Comparison of ENCODE assay signal across 8 cellular contexts in the genomic region with DNA sequence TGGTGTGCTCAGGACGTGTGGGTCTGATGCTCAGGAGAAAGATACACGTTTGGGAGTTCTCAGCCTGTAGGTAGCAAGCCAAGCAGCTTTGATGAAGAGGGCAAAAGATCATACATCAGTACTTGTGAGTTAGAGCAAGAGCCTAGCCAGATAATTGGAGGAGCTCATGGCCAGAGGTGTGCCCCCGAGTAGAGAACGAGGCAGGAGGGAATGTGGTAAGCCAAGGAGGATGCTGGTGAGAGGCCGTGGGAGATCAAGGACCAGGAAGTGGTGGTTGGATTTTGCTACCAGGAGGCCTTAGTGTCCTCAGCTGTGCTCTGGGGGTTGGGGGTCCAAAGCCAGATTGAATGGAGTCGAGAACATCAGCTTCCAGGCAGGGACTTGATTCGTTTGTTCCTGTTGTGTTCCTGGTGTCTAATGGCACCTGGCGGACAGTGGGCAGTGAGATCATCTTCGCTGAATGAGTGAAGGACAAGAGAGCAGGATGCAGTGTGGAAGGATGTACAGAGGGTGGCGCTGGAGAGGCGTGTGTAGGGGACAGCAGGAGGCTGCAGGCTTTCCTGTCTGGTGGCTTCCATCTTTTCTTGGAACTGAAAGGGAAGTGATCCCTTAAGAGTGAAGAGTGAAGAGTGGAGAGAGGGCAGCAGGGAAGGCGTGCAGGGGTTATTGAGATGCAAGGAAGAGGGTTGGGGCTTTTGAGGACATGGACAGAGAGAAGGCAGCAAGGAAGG. TPM values are rescaled to one million over a fixed set of nuclear protein-coding genes. Genes with fewer than 3 reads are reported as not detected.
A peak's percentile ranks its signal among the peaks of the same experiment; 100 is the strongest.
DNase-seq lines count a peak whose midpoint lies in the region; ATAC-seq and TF ChIP-seq lines count a peak whose summit lies in the region.

No MANE protein-coding gene starts in this region.

- peak; percentile 83 for ATAC-seq in activated CD4-positive, alpha-beta T cell treated with anti-CD3 and anti-CD28 coated beads for 36 hours
- peak; percentile 52 for ATAC-seq in activated CD8-positive, alpha-beta T cell treated with anti-CD3 and anti-CD28 coated beads, Interleukin-2, amount 10 ng/mL, durations not matched to agents 7 days and 5 days
- ATAC-seq in stimulated activated naive B cell treated with anti-CD40 and anti-IgM and Interleukin-4, amounts not matched to agents 10 μg/mL and 1 μg/mL and 100 μg/mL, for 72 hours (replicated peaks), result peak; percentile 50 to 63
- ATAC-seq in HG02852 (IDR thresholded peaks at IDR 0.05; ENCODE audit: unreplicated experiment), result no peak

- no peaks in the 10 kb centered on the region for H3K27me3 ChIP-seq in left ventricle myocardium inferior (ENCODE audit: low read depth)

- DNase-seq in activated CD4-positive, alpha-beta T cell treated with anti-CD3 and anti-CD28 coated beads for 36 hours, result peak; percentile 76
- no peak for DNase-seq in activated CD4-positive, alpha-beta T cell treated with anti-CD3 and anti-CD28 coated beads for 4 hours
- peak; percentile 58 for DNase-seq in NAMALWA (ENCODE audit: low spot score)
- DNase-seq in activated CD8-positive, alpha-beta T cell treated with anti-CD3 and anti-CD28 coated beads, Interleukin-2, amount 10 ng/mL, durations not matched to agents 7 days and 5 days, result peak; percentile 63
- DNase-seq in left ventricle myocardium inferior, result no peak
- no peak for DNase-seq in stimulated activated naive B cell treated with anti-CD40 and anti-IgM and Interleukin-4, amounts not matched to agents 10 μg/mL and 1 μg/mL and 100 μg/mL, for 72 hours
- DNase-seq in NCI-H524 treated with DMSO at 0.1 percent for 48 hours (lab: John Stamatoyannopoulos, UW), result no peak

- H3K4me3 Mint-ChIP-seq in activated CD4-positive, alpha-beta T cell treated with anti-CD3 and anti-CD28 coated beads for 36 hours, result no peak overlapping the region
- H3K4me3 Mint-ChIP-seq in activated CD8-positive, alpha-beta T cell treated with anti-CD3 and anti-CD28 coated beads, Interleukin-2, amount 10 ng/mL, durations not matched to agents 7 days and 5 days, result no peak overlapping the region
- H3K4me3 Mint-ChIP-seq in stimulated activated naive B cell treated with anti-CD40 and anti-IgM and Interleukin-4, amounts not matched to agents 10 μg/mL and 1 μg/mL and 100 μg/mL, for 72 hours, result no peak overlapping the region

- no peaks in the 10 kb centered on the region for H3K9me3 Mint-ChIP-seq in activated CD4-positive, alpha-beta T cell treated with anti-CD3 and anti-CD28 coated beads for 36 hours (ENCODE audit: low read depth)
- no peaks in the 10 kb centered on the region for H3K9me3 Mint-ChIP-seq in activated CD8-positive, alpha-beta T cell treated with anti-CD3 and anti-CD28 coated beads, Interleukin-2, amount 10 ng/mL, durations not matched to agents 7 days and 5 days (ENCODE audit: insufficient read depth)
- H3K9me3 Mint-ChIP-seq in stimulated activated naive B cell treated with anti-CD40 and anti-IgM and Interleukin-4, amounts not matched to agents 10 μg/mL and 1 μg/mL and 100 μg/mL, for 72 hours, result no peaks in the 10 kb centered on the region

- peaks cover 18% of the 10 kb centered on the region for H3K36me3 Mint-ChIP-seq in activated CD4-positive, alpha-beta T cell treated with anti-CD3 and anti-CD28 coated beads for 36 hours (ENCODE audit: low read depth)
- peaks cover 15% of the 10 kb centered on the region for H3K36me3 Mint-ChIP-seq in activated CD8-positive, alpha-beta T cell treated with anti-CD3 and anti-CD28 coated beads, Interleukin-2, amount 10 ng/mL, durations not matched to agents 7 days and 5 days (ENCODE audit: low read depth)
- peaks cover 28 to 42% of the 10 kb centered on the region in 2 donors for H3K36me3 Mint-ChIP-seq in stimulated activated naive B cell treated with anti-CD40 and anti-IgM and Interleukin-4, amounts not matched to agents 10 μg/mL and 1 μg/mL and 100 μg/mL, for 72 hours

- no peaks in the 10 kb centered on the region for H3K9me3 ChIP-seq in left ventricle myocardium inferior (replicated peaks)

- H3K27ac ChIP-seq in left ventricle myocardium inferior (replicated peaks), result no peak overlapping the region

- H3K36me3 ChIP-seq in left ventricle myocardium inferior, result peaks cover 37% of the 10 kb centered on the region

- peak overlapping the region; percentile 29 for H3K27ac Mint-ChIP-seq in activated CD4-positive, alpha-beta T cell treated with anti-CD3 and anti-CD28 coated beads for 36 hours
- H3K27ac Mint-ChIP-seq in activated CD8-positive, alpha-beta T cell treated with anti-CD3 and anti-CD28 coated beads, Interleukin-2, amount 10 ng/mL, durations not matched to agents 7 days and 5 days, result peak overlapping the region; percentile 15
- peak overlapping the region; percentile 2 for H3K27ac Mint-ChIP-seq in stimulated activated naive B cell treated with anti-CD40 and anti-IgM and Interleukin-4, amounts not matched to agents 10 μg/mL and 1 μg/mL and 100 μg/mL, for 72 hours

- CTCF ChIA-PET in activated CD4-positive, alpha-beta T cell treated with anti-CD3 and anti-CD28 coated beads for 36 hours (lab: Charles Lee), result interaction anchor here (0.6 to 3.1 kb wide), 12 partner anchors 8 to 222 kb away, joined by 3 to 11 read pairs (median 3); partner anchors contain the start of gene HSD3B7
- CTCF ChIA-PET in activated CD8-positive, alpha-beta T cell treated with anti-CD3 and anti-CD28 coated beads, Interleukin-2, amount 10 ng/mL, durations not matched to agents 7 days and 5 days (lab: Charles Lee), result interaction anchor here (0.6 to 3.3 kb wide), 13 partner anchors 8 to 934 kb away, joined by 3 to 18 read pairs (median 4); partner anchors contain the start of gene FBXL19

- intact Hi-C loops in activated CD4-positive, alpha-beta T cell treated with anti-CD3 and anti-CD28 coated beads for 36 hours (cut with DNase I, micrococcal nuclease), result no loop called here
- intact Hi-C loops in left ventricle myocardium inferior (cut with micrococcal nuclease), result no loop called here

- H3K27me3 Mint-ChIP-seq in activated CD4-positive, alpha-beta T cell treated with anti-CD3 and anti-CD28 coated beads for 36 hours, result no peaks in the 10 kb centered on the region
- no peaks in the 10 kb centered on the region for H3K27me3 Mint-ChIP-seq in activated CD8-positive, alpha-beta T cell treated with anti-CD3 and anti-CD28 coated beads, Interleukin-2, amount 10 ng/mL, durations not matched to agents 7 days and 5 days (ENCODE audit: low read depth)
- H3K27me3 Mint-ChIP-seq in stimulated activated naive B cell treated with anti-CD40 and anti-IgM and Interleukin-4, amounts not matched to agents 10 μg/mL and 1 μg/mL and 100 μg/mL, for 72 hours, result no peaks in the 10 kb centered on the region

- POLR2A ChIA-PET in activated CD4-positive, alpha-beta T cell treated with anti-CD3 and anti-CD28 coated beads for 36 hours (lab: Charles Lee), result interaction anchor here (0.6 kb wide), 1 partner anchor 29 kb away, joined by 3 read pairs; no protein-coding TSS in a partner anchor
- POLR2A ChIA-PET in activated CD8-positive, alpha-beta T cell treated with anti-CD3 and anti-CD28 coated beads, Interleukin-2, amount 10 ng/mL, durations not matched to agents 7 days and 5 days (lab: Charles Lee), result interaction anchor here (1.2 to 1.7 kb wide), 2 partner anchors 15 to 90 kb away, joined by 5 read pairs; no protein-coding TSS in a partner anchor

- peaks cover 12% of the 10 kb centered on the region for H3K4me1 Mint-ChIP-seq in activated CD4-positive, alpha-beta T cell treated with anti-CD3 and anti-CD28 coated beads for 36 hours
- H3K4me1 Mint-ChIP-seq in activated CD8-positive, alpha-beta T cell treated with anti-CD3 and anti-CD28 coated beads, Interleukin-2, amount 10 ng/mL, durations not matched to agents 7 days and 5 days (ENCODE audit: low read depth), result peaks cover 37% of the 10 kb centered on the region
- peaks cover 10 to 20% of the 10 kb centered on the region in 2 donors for H3K4me1 Mint-ChIP-seq in stimulated activated naive B cell treated with anti-CD40 and anti-IgM and Interleukin-4, amounts not matched to agents 10 μg/mL and 1 μg/mL and 100 μg/mL, for 72 hours

- no peak overlapping the region for H3K4me3 ChIP-seq in left ventricle myocardium inferior

- peaks cover 25% of the 10 kb centered on the region for H3K4me1 ChIP-seq in left ventricle myocardium inferior

- TF ChIP-seq CTCF in left ventricle myocardium inferior (IDR thresholded peaks at IDR 0.05; ENCODE audit: borderline replicate concordance), result peak; percentile 54

RNA-seq across cellular contexts. Expression of gene FBXL19, which starts 11.6 kb away (rescaled TPM):
- total RNA-seq in activated CD4-positive, alpha-beta T cell treated with anti-CD3 and anti-CD28 coated beads for 36 hours, result 10 to 100 TPM; 23.7 to 31.4 TPM
- 10 to 100 TPM; 22.7 to 23.1 TPM for total RNA-seq in activated CD8-positive, alpha-beta T cell treated with anti-CD3 and anti-CD28 coated beads, Interleukin-2, amount 10 ng/mL, durations not matched to agents 7 days and 5 days
- 6.3 TPM for total RNA-seq in left ventricle myocardium inferior

RNA-seq across cellular contexts. Expression of gene ORAI3, which starts 13.9 kb away (rescaled TPM):
- total RNA-seq in activated CD4-positive, alpha-beta T cell treated with anti-CD3 and anti-CD28 coated beads for 36 hours, result 1 to 10 TPM; 6.9 to 7.9 TPM
- total RNA-seq in activated CD8-positive, alpha-beta T cell treated with anti-CD3 and anti-CD28 coated beads, Interleukin-2, amount 10 ng/mL, durations not matched to agents 7 days and 5 days, result 10 to 100 TPM; 21.4 to 23.1 TPM
- total RNA-seq in left ventricle myocardium inferior, result 12.2 TPM

RNA-seq across cellular contexts. Expression of gene SETD1A, which starts 22.6 kb away (rescaled TPM):
- 10 to 100 TPM; 18.5 to 21.7 TPM for total RNA-seq in activated CD4-positive, alpha-beta T cell treated with anti-CD3 and anti-CD28 coated beads for 36 hours
- total RNA-seq in activated CD8-positive, alpha-beta T cell treated with anti-CD3 and anti-CD28 coated beads, Interleukin-2, amount 10 ng/mL, durations not matched to agents 7 days and 5 days, result 10 to 100 TPM; 25.6 to 28.4 TPM
- 7.4 TPM for total RNA-seq in left ventricle myocardium inferior

RNA-seq across cellular contexts. Expression of gene CTF1, which starts 38.6 kb away (rescaled TPM):
- under 1 TPM; 0.18 TPM for total RNA-seq in activated CD4-positive, alpha-beta T cell treated with anti-CD3 and anti-CD28 coated beads for 36 hours
- total RNA-seq in activated CD8-positive, alpha-beta T cell treated with anti-CD3 and anti-CD28 coated beads, Interleukin-2, amount 10 ng/mL, durations not matched to agents 7 days and 5 days, result under 1 TPM; 0.23 to 0.34 TPM
- total RNA-seq in left ventricle myocardium inferior, result 9.6 TPM

RNA-seq across cellular contexts. Expression of gene BCL7C, which starts 41.1 kb away (rescaled TPM):
- total RNA-seq in activated CD4-positive, alpha-beta T cell treated with anti-CD3 and anti-CD28 coated beads for 36 hours, result 10 to 100 TPM; 19.5 to 20.4 TPM
- total RNA-seq in activated CD8-positive, alpha-beta T cell treated with anti-CD3 and anti-CD28 coated beads, Interleukin-2, amount 10 ng/mL, durations not matched to agents 7 days and 5 days, result 10 to 100 TPM; 30.3 to 34.5 TPM
- total RNA-seq in left ventricle myocardium inferior, result 25.2 TPM

Comparison
In these comparisons a context has a peak if more than half of its experiments do, and no peak if none do; other contexts are left out.
1. DNase-seq: peak in activated CD4-positive, alpha-beta T cell treated with anti-CD3 and anti-CD28 coated beads for 36 hours (single experiment), NAMALWA (single experiment) and activated CD8-positive, alpha-beta T cell treated with anti-CD3 and anti-CD28 coated beads, Interleukin-2, amount 10 ng/mL, durations not matched to agents 7 days and 5 days (single experiment); none in activated CD4-positive, alpha-beta T cell treated with anti-CD3 and anti-CD28 coated beads for 4 hours (0 of 2), left ventricle myocardium inferior (single experiment), stimulated activated naive B cell treated with anti-CD40 and anti-IgM and Interleukin-4, amounts not matched to agents 10 μg/mL and 1 μg/mL and 100 μg/mL, for 72 hours (single experiment) and NCI-H524 treated with DMSO at 0.1 percent for 48 hours (single experiment).
2. Peak in every context shown above with its lines, with median percentiles within 50 percentile points of each other: H3K27ac Mint-ChIP-seq.